In the genomic region with DNA sequence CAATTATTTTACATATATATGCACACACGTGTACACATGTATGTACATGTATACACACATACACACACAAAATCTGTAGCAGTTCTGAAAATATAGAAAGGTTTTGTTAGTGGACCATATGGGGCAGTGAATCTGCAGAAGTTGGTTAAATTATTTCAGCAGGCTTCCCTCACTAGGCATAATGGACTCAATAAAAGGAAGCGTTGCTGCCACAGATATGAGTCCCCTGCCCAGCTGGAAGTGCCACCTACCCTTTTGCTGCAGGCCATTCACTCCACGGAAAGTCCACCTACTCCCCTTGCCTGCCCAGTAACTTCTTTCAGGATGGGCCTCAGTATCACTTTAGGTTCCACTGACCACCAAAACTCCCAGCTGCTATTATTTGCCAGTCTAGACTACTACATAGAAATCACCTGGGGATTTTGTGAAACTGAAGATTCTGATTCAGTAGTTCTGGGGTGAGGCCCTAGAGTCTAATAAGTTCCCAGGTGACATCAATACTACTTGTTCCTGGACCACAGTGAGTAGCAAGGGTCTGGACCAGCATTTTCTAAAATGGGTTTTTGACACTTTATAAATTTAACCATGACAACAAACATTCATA, we compare ENCODE assay signal across 10 cellular contexts. TPM values are rescaled to one million over a fixed set of nuclear protein-coding genes. Genes with fewer than 3 reads are reported as not detected.
DNase-seq lines count a peak whose midpoint lies in the region; ATAC-seq and TF ChIP-seq lines count a peak whose summit lies in the region.
"Had no signal": no experiment of that assay in that cellular context is flagged by ENCODE, and none has a peak within 500 bp of the region (broad histone marks: within the 10 kb centered on the region; RNA-seq: fewer than 3 reads in every experiment).

No MANE protein-coding gene starts in this region.

- peaks cover 17% of the 10 kb centered on the region for H3F3A ChIP-seq in GM23248 (ENCODE audit: insufficient read depth)

- no peaks in the 10 kb centered on the region for H3K27me3 Mint-ChIP-seq in mesothelial cell of epicardium (ENCODE audit: low read depth)
- H3K27me3 Mint-ChIP-seq: IgD-negative memory B cell had no signal

- in situ Hi-C loops in GM23248 (cut with MboI), result no loop called here

- H3K4me3 Mint-ChIP-seq in mesothelial cell of epicardium, result no peak overlapping the region
- H3K4me3 Mint-ChIP-seq: IgD-negative memory B cell had no signal

- no peaks in the 10 kb centered on the region for H4K20me1 ChIP-seq in GM23248 (ENCODE audit: insufficient read depth)

- no peak overlapping the region for H3K4me3 ChIP-seq in GM23248
- H3K4me3 ChIP-seq in skeletal muscle satellite cell (ENCODE audit: low read length), result no peak overlapping the region
- H3K4me3 ChIP-seq in uterus, result no peak overlapping the region

- ATAC-seq in GM18907 (IDR thresholded peaks at IDR 0.05; ENCODE audit: unreplicated experiment) (peak; percentile 91), HG03442 (IDR thresholded peaks at IDR 0.05; ENCODE audit: unreplicated experiment) (peak; percentile 82)

- H3K9me3 Mint-ChIP-seq in mesothelial cell of epicardium, result peaks cover 2% of the 10 kb centered on the region
- H3K9me3 Mint-ChIP-seq: IgD-negative memory B cell had no signal

- 77 to 83% methylated on average over 3 of the region's 3 CpGs for WGBS in GM23248 (ENCODE audit: low coverage in 1 of 2, low lambda C conversion rate in 2 of 2, missing lambda C conversion rate in 2 of 2), 2 experiments

- no peak overlapping the region for H3K27ac Mint-ChIP-seq in mesothelial cell of epicardium

- H3K27me3 ChIP-seq in GM23248 (replicated peaks; ENCODE audit: insufficient read depth) (no peaks in the 10 kb centered on the region), skeletal muscle satellite cell (ENCODE audit: control insufficient read depth, insufficient read depth, low read length) (no peaks in the 10 kb centered on the region), uterus (no peaks in the 10 kb centered on the region)

- H3K36me3 ChIP-seq in GM23248 (ENCODE audit: low read depth) (no peaks in the 10 kb centered on the region), skeletal muscle satellite cell (ENCODE audit: insufficient read depth, low read length) (no peaks in the 10 kb centered on the region), uterus (no peaks in the 10 kb centered on the region)

- intact Hi-C loops in uterus (cut with DNase I; ENCODE audit: low total_unique reads), result no loop called here

- TF ChIP-seq POLR2A in uterus (IDR thresholded peaks at IDR 0.05), result no peak

- H3K4me2 ChIP-seq in GM23248 (ENCODE audit: unreplicated experiment), result peak overlapping the region; percentile 59
- H3K4me2 ChIP-seq in skeletal muscle satellite cell (ENCODE audit: low read length), result peak overlapping the region; percentile 63

- H3K27ac ChIP-seq in GM23248 (no peak overlapping the region), uterus (no peak overlapping the region)

- no peaks in the 10 kb centered on the region for H3K79me2 ChIP-seq in GM23248 (ENCODE audit: insufficient read depth)

- H3K4me1 Mint-ChIP-seq in mesothelial cell of epicardium, result peaks cover 4% of the 10 kb centered on the region

- H3K9me2 ChIP-seq in GM23248 (ENCODE audit: insufficient read depth), result no peaks in the 10 kb centered on the region

- DNase-seq in GM23248 (no peak), mesothelial cell of epicardium (ENCODE audit: low spot score in 2 of 2, unreplicated experiment in 2 of 2) (no peak), uterus (no peak), DMS79 treated with DMSO at 0.1 percent for 48 hours (lab: John Stamatoyannopoulos, UW) (no peak)
- no peak for DNase-seq in activated effector memory CD4-positive, alpha-beta T cell treated with Interleukin-2 at 50 U/mL for 16 hours
- DNase-seq: NCI-H774 had no signal

- H2AFZ ChIP-seq in GM23248, result no peak overlapping the region

- H3K9me3 ChIP-seq in GM23248 (ENCODE audit: low read depth), result no peaks in the 10 kb centered on the region
- no peaks in the 10 kb centered on the region for H3K9me3 ChIP-seq in skeletal muscle satellite cell (replicated peaks; ENCODE audit: low read length)
- H3K9me3 ChIP-seq in uterus, result no peaks in the 10 kb centered on the region

- peaks cover 3% of the 10 kb centered on the region for H3K36me3 Mint-ChIP-seq in mesothelial cell of epicardium
- H3K36me3 Mint-ChIP-seq: IgD-negative memory B cell had no signal

- H3K4me1 ChIP-seq in GM23248 (ENCODE audit: insufficient read depth) (peaks cover 17% of the 10 kb centered on the region), skeletal muscle satellite cell (ENCODE audit: control insufficient read depth, insufficient read depth, low read length) (peaks cover 24% of the 10 kb centered on the region), uterus (no peaks in the 10 kb centered on the region)

- H3K9ac ChIP-seq in GM23248, result no peak overlapping the region
- no peak overlapping the region for H3K9ac ChIP-seq in skeletal muscle satellite cell (ENCODE audit: low read depth, low read length)

- TF ChIP-seq CTCF in mesothelial cell of epicardium (IDR thresholded peaks at IDR 0.05; ENCODE audit: unreplicated experiment) (no peak), uterus (IDR thresholded peaks at IDR 0.05) (no peak)

RNA-seq across cellular contexts. Expression of a gene that starts 29.3 kb away (rescaled TPM):
- total RNA-seq in GM23248 (2014; rRNA removed; shearing (Covaris generic)), result 11.9 and 13.4 TPM in 2 replicates
- polyA plus RNA-seq in GM23248 (2016; fragmentation: Nextera tagmentation; extraction: Ambion mirVana), result 11.1 and 12.0 TPM in 2 replicates
- total RNA-seq in skeletal muscle satellite cell (2012; rRNA removed), result 11.1 and 13.9 TPM in 2 replicates
- total RNA-seq in mesothelial cell of epicardium (20.5 to 20.7 TPM (median 20.6 TPM) in 3 replicates), uterus (10 to 100 TPM in 2 of 4 donors, 1 to 10 TPM in 2; 4.1 to 43.0 (median 14.0) TPM)
